In genomic region chr3:14413381-14414071, GRCh38 we compare ENCODE assay signal across 10 cellular contexts. TPM values are rescaled to one million over a fixed set of nuclear protein-coding genes. Genes with fewer than 3 reads are reported as not detected.
DNase-seq lines count a peak whose midpoint lies in the region; ATAC-seq and TF ChIP-seq lines count a peak whose summit lies in the region.
"Had no signal": no experiment of that assay in that cellular context is flagged by ENCODE, and none has a peak within 500 bp of the region (broad histone marks: within the 10 kb centered on the region; RNA-seq: fewer than 3 reads in every experiment).

No MANE protein-coding gene starts in this region.

- peak overlapping the region; percentile 59 for H3K4me2 ChIP-seq in OCI-LY7 (ENCODE audit: low read length)
- peak overlapping the region; percentile 44 for H3K4me2 ChIP-seq in fibroblast of lung (ENCODE audit: extremely low read depth, insufficient read depth, low read length)
- peak overlapping the region; percentile 67 for H3K4me2 ChIP-seq in skeletal muscle satellite cell (ENCODE audit: low read length)

- peak overlapping the region; percentile 9 for H3K27ac ChIP-seq in OCI-LY7 (ENCODE audit: low read depth, low read length, poor library complexity, severe bottlenecking)
- H3K27ac ChIP-seq in fibroblast of lung (ENCODE audit: insufficient read depth, low read length): no peak overlapping the region
- H3K27ac ChIP-seq: coronary artery, SK-N-MC had no signal

- H3K4me1 ChIP-seq in OCI-LY7 (ENCODE audit: insufficient read depth, low read length, poor library complexity, severe bottlenecking) (peaks cover 62% of the 10 kb centered on the region), fibroblast of lung (ENCODE audit: control insufficient read depth, extremely low read depth, insufficient read depth, low read length) (peaks cover 17% of the 10 kb centered on the region), skeletal muscle satellite cell (ENCODE audit: control insufficient read depth, insufficient read depth, low read length) (peaks cover 70% of the 10 kb centered on the region)

- H3K27me3 ChIP-seq in fibroblast of lung (ENCODE audit: control insufficient read depth, insufficient read depth, low read length) (no peaks in the 10 kb centered on the region), skeletal muscle satellite cell (ENCODE audit: control insufficient read depth, insufficient read depth, low read length) (no peaks in the 10 kb centered on the region)

- H4K20me1 ChIP-seq in OCI-LY7 (ENCODE audit: insufficient read depth, low read length) (peaks cover 22% of the 10 kb centered on the region), fibroblast of lung (ENCODE audit: control insufficient read depth, extremely low read depth, insufficient read depth, low read length) (no peaks in the 10 kb centered on the region)

- DNase-seq in NCI-H1105 treated with DMSO at 0.1 percent for 48 hours (lab: John Stamatoyannopoulos, UW) (peak; percentile 11), NCI-H1105 (lab: John Stamatoyannopoulos, UW) (no peak), OCI-LY7 (ENCODE audit: low spot score) (peak; percentile 70), fibroblast of lung (ENCODE audit: low read depth in 2 of 2) (peak; percentile 35 to 52)
- DNase-seq in activated effector memory CD4-positive, alpha-beta T cell treated with Interleukin-2 at 50 U/mL for 16 hours: no peak

- no TSS peak for BruUV-seq in OCI-LY7 (replicated peaks; lab: Mats Ljungman, UMichigan)

- CTCF ChIA-PET in OCI-LY7 (lab: Charles Lee; ENCODE audit: unreplicated experiment): no interaction called here

- H3K4me3 ChIP-seq in OCI-LY7 (ENCODE audit: low read depth, low read length, poor library complexity, severe bottlenecking): no peak overlapping the region
- no peak overlapping the region for H3K4me3 ChIP-seq in fibroblast of lung (replicated peaks in 1 of 4; ENCODE audit: control extremely low read depth in 1 of 4, insufficient read depth in 1 of 4, low read depth in 3 of 4, low read length in 4 of 4)
- H3K4me3 ChIP-seq in skeletal muscle satellite cell (ENCODE audit: low read length): peak overlapping the region; percentile 26
- H3K4me3 ChIP-seq: coronary artery, SK-N-MC had no signal

- no peaks in the 10 kb centered on the region for H3K9me3 ChIP-seq in OCI-LY7 (ENCODE audit: low read length)
- no peaks in the 10 kb centered on the region for H3K9me3 ChIP-seq in fibroblast of lung (ENCODE audit: control insufficient read depth, insufficient read depth, low read depth, low read length)
- no peaks in the 10 kb centered on the region for H3K9me3 ChIP-seq in skeletal muscle satellite cell (replicated peaks; ENCODE audit: low read length)

- TF ChIP-seq CTCF in OCI-LY7 (conservative IDR thresholded peaks at IDR 0.05; ENCODE audit: low read length) (no peak), fibroblast of lung (conservative IDR thresholded peaks at IDR 0.05 in 1 of 2, IDR thresholded peaks at IDR 0.05 in 1 of 2; ENCODE audit: low read depth in 1 of 2, low read length in 2 of 2) (no peak)

- H3K79me2 ChIP-seq in OCI-LY7 (ENCODE audit: insufficient read depth, low read depth, low read length) (peaks cover 79% of the 10 kb centered on the region), fibroblast of lung (ENCODE audit: control insufficient read depth, insufficient read depth, low read length) (peaks cover 11% of the 10 kb centered on the region)

- no peak overlapping the region for H3K9ac ChIP-seq in fibroblast of lung (ENCODE audit: insufficient read depth, low read length)
- H3K9ac ChIP-seq in skeletal muscle satellite cell (ENCODE audit: low read depth, low read length): peak overlapping the region; percentile 58

- H3K36me3 ChIP-seq in OCI-LY7 (ENCODE audit: insufficient read depth, low read length) (peaks cover 92% of the 10 kb centered on the region), fibroblast of lung (ENCODE audit: control insufficient read depth, insufficient read depth, low read length) (no peaks in the 10 kb centered on the region), skeletal muscle satellite cell (ENCODE audit: insufficient read depth, low read length) (peaks cover 25% of the 10 kb centered on the region)

- POLR2A ChIA-PET in OCI-LY7 (lab: Charles Lee): no interaction called here

- H3K9me2 ChIP-seq in OCI-LY7 (ENCODE audit: insufficient read depth, low read length): no peaks in the 10 kb centered on the region

- H2AFZ ChIP-seq in OCI-LY7 (ENCODE audit: low read length) (no peak overlapping the region), fibroblast of lung (ENCODE audit: low read length) (no peak overlapping the region)

- intact Hi-C loops in OCI-LY7 (cut with micrococcal nuclease; ENCODE audit: unreplicated experiment): no loop called here

- ATAC-seq in GM18909 (IDR thresholded peaks at IDR 0.05; ENCODE audit: poor library complexity, unreplicated experiment) (no peak), GM18868 (IDR thresholded peaks at IDR 0.05; ENCODE audit: unreplicated experiment) (no peak)

RNA-seq across cellular contexts. Expression of gene SLC6A6, which starts 11.1 kb away (rescaled TPM):
- 36.7 and 43.0 TPM in 2 replicates for total RNA-seq in OCI-LY7 (2014; rRNA removed; shearing (Covaris generic))
- total RNA-seq in OCI-LY7 (2022) (44.6 and 51.8 TPM in 2 replicates), fibroblast of lung (8.5 and 8.9 TPM in 2 replicates)
- polyA plus RNA-seq in fibroblast of lung: 10.9 and 24.0 TPM in 2 replicates
- 6.6 and 17.4 TPM in 2 replicates for polyA plus RNA-seq in fibroblast of lung (2012)
- 40.8 and 82.2 TPM in 2 replicates for polyA minus RNA-seq in fibroblast of lung (ENCODE audit: low replicate concordance)
- 11.9 and 12.9 TPM in 2 replicates for total RNA-seq in skeletal muscle satellite cell (2012; rRNA removed)

Comparison
In these comparisons a context has a peak if more than half of its experiments do, and no peak if none do; other contexts are left out.
1. DNase-seq: peak in NCI-H1105 treated with DMSO at 0.1 percent for 48 hours (single experiment), OCI-LY7 (single experiment) and fibroblast of lung (2 of 2); none in NCI-H1105 (single experiment) and activated effector memory CD4-positive, alpha-beta T cell treated with Interleukin-2 at 50 U/mL for 16 hours (single experiment).
2. Peak in every context shown above with its lines, with median percentiles within 50 percentile points of each other: H3K4me2 ChIP-seq.